8 cellular contexts compared by ENCODE assay signal in the genomic region with DNA sequence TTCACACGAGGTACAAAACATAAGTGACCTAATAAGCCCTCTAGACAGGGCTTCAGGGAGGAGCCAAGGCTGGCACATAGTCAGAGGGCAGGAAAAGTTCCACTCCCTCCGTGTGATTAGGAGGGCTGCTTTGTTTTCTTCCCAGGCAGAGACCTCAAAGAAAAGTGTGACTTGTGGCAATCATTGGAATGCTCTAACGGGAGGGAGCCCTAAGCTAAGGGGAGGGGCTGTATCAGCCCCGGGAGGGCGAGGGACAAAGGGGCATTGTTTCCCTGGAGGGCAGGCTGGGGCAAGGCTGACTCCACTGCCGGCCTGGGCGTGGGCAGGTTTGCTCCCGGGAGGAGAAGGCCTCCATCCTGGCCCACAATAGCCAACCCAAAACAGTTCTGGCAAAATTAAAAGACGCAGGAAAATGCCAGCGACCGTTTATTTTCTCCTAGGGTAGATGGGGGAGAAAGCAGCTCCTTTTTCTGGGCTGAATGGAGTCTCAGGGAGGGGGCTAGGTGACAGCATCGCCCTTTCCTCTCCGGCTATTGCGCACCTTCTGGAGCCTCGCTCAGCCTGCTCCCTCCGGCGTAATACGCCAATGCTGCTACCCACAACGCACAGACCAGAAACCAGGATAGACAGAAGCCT.
DNase-seq lines count a peak whose midpoint lies in the region; ATAC-seq, FAIRE-seq and TF ChIP-seq lines count a peak whose summit lies in the region.

No MANE protein-coding gene starts in this region.

- TF ChIP-seq RAD21 in H1 (IDR thresholded peaks at IDR 0.05 in 1 of 2, conservative IDR thresholded peaks at IDR 0.05 in 1 of 2; ENCODE audit: low read depth in 2 of 2, low read length in 2 of 2): peak in 1 of 2 experiments; percentile 15; a peak in 1 of 4 replicates

- no peak overlapping the region for H3K56ac ChIP-seq in H1 (replicated peaks; ENCODE audit: insufficient read length, low read depth, low read length)

- POLR2A ChIA-PET in H1 (lab: Charles Lee; ENCODE audit: partially characterized antibody): interaction anchor here (0.8 to 3.7 kb wide), 3 partner anchors 59 to 640 kb away, joined by 3 to 35 read pairs (median 4); a partner anchor contains a TSS

- H3K4me3 ChIP-seq in heart left ventricle (peak overlapping the region in 11 of 12 donors; percentile 45 to 92 (median 66)), H1 (ENCODE audit: extremely low read depth in 1 of 4, insufficient read depth in 2 of 4, low read depth in 3 of 4, low read length in 4 of 4) (peak overlapping the region; percentile 38 to 73 (median 60); a peak in 7 of 8 replicates), mucosa of descending colon (no peak overlapping the region), uterus (peak overlapping the region in 1 of 2 donors; percentile 56)

- H4K20me1 ChIP-seq in H1 (replicated peaks in 1 of 2; ENCODE audit: control insufficient read depth in 1 of 2, insufficient read depth in 2 of 2, low read length in 2 of 2): no peaks in the 10 kb centered on the region

- peak overlapping the region; percentile 38 for H4K8ac ChIP-seq in H1 (ENCODE audit: extremely low read depth, insufficient read depth, low read length)

- no peaks in the 10 kb centered on the region for H3K79me2 ChIP-seq in H1 (ENCODE audit: control insufficient read depth in 1 of 2, insufficient read depth in 2 of 2, low read length in 2 of 2)

- no peak overlapping the region for H3K4ac ChIP-seq in H1 (replicated peaks; ENCODE audit: insufficient read length, low read depth, low read length)

- no peak overlapping the region for H2BK120ac ChIP-seq in H1 (replicated peaks; ENCODE audit: low read depth, low read length)

- H3K9me3 ChIP-seq in heart left ventricle (no peaks in the 10 kb centered on the region), H1 (ENCODE audit: insufficient read depth in 2 of 2, low read depth in 1 of 2, low read length in 1 of 2) (no peaks in the 10 kb centered on the region), mucosa of descending colon (no peaks in the 10 kb centered on the region), uterus (no peaks in the 10 kb centered on the region)

- no peak overlapping the region for H2BK12ac ChIP-seq in H1 (ENCODE audit: low read depth, low read length)

- H4K5ac ChIP-seq in H1 (ENCODE audit: insufficient read length, low read depth, low read length): no peak overlapping the region

- FAIRE-seq in H1 (lab: Jason Lieb, UNC) (no peak), GM12892 (lab: Jason Lieb, UNC) (no peak)

- H3K27ac ChIP-seq in heart left ventricle: peak overlapping the region; percentile 60 to 99 (median 90)
- H3K27ac ChIP-seq in H1 (ENCODE audit: low read depth, low read length): no peak overlapping the region
- H3K27ac ChIP-seq in uterus: peak overlapping the region; percentile 94 to 95

- H3K79me1 ChIP-seq in H1 (ENCODE audit: low read depth, low read length): no peaks in the 10 kb centered on the region

- peak in 3 of 4 donors; percentile 18 to 35 (median 28) for ATAC-seq in heart left ventricle
- ATAC-seq in Right ventricle myocardium inferior: no peak
- ATAC-seq in mucosa of descending colon: peak; percentile 7

- H4K91ac ChIP-seq in H1 (replicated peaks; ENCODE audit: insufficient read length, low read length): peak overlapping the region; percentile 53

- H3K4me2 ChIP-seq in H1 (ENCODE audit: insufficient read depth in 1 of 2, low read depth in 2 of 2, low read length in 2 of 2): peak overlapping the region; percentile 95 to 98

- H2AK5ac ChIP-seq in H1 (ENCODE audit: low read depth, low read length): no peak overlapping the region

- no peak overlapping the region for H2BK15ac ChIP-seq in H1 (ENCODE audit: low read length)

- no peak overlapping the region for H2BK5ac ChIP-seq in H1 (ENCODE audit: low read depth, low read length)

- H2BK20ac ChIP-seq in H1 (ENCODE audit: low read length): no peak overlapping the region

- H3K23ac ChIP-seq in H1 (ENCODE audit: insufficient read length): no peak overlapping the region

- no peak overlapping the region; a peak in 2 of 7 replicates for H3K9ac ChIP-seq in H1 (replicated peaks in 1 of 4; ENCODE audit: extremely low read depth in 1 of 4, low read depth in 3 of 4, low read length in 3 of 4)

- no peak overlapping the region for H3K18ac ChIP-seq in H1 (ENCODE audit: extremely low read depth, low read length)

- CTCF ChIA-PET in H1 (lab: Charles Lee; ENCODE audit: partially characterized antibody): interaction anchor here (0.6 to 17.5 kb wide), 18 partner anchors 8 to 624 kb away, joined by 3 to 407 read pairs (median 6); a partner anchor contains a TSS

- TF ChIP-seq CTCF in heart left ventricle (IDR thresholded peaks at IDR 0.05) (no peak), H1 (IDR thresholded peaks at IDR 0.05; ENCODE audit: control extremely low read depth in 1 of 3, insufficient read depth in 1 of 3, low read depth in 1 of 3, low read length in 3 of 3) (0 out of 4 replicates have a peak, but pooled peaks of 1 of the 3 experiments have one; percentile 3), mucosa of descending colon (IDR thresholded peaks at IDR 0.05) (no peak), uterus (IDR thresholded peaks at IDR 0.05) (no peak)

- TF ChIP-seq POLR2A in heart left ventricle (IDR thresholded peaks at IDR 0.05) (no peak), H1 (IDR thresholded peaks at IDR 0.05; ENCODE audit: control extremely low read depth in 1 of 2, low read depth in 2 of 2, low read length in 2 of 2) (no peak), uterus (IDR thresholded peaks at IDR 0.05) (peak in 1 of 2 donors; percentile 14), GM12892 (IDR thresholded peaks at IDR 0.05; ENCODE audit: low read depth, low read length) (no peak)

- H3K27me3 ChIP-seq in heart left ventricle (no peaks in the 10 kb centered on the region), H1 (replicated peaks in 1 of 4; ENCODE audit: control insufficient read depth in 3 of 4, extremely low read depth in 1 of 4, insufficient read depth in 3 of 4, low read length in 3 of 4) (peaks cover 15 to 55% (median 41%) of the 10 kb centered on the region in 4 experiments), uterus (no peaks in the 10 kb centered on the region)

- intact Hi-C loops in heart left ventricle (cut with DNase I): loop anchor here (1.0 to 10.0 kb wide), 23 partner anchors 37 to 1275 kb away; a partner anchor contains a TSS
- intact Hi-C loops in Right ventricle myocardium inferior (cut with DNase I): loop anchor here (2.0 to 5.0 kb wide), 5 partner anchors 41 to 615 kb away; a partner anchor contains a TSS
- intact Hi-C loops in mucosa of descending colon (cut with DNase I, micrococcal nuclease): loop anchor here (5.0 kb wide), 3 partner anchors 82 to 613 kb away; a partner anchor contains a TSS
- intact Hi-C loops in uterus (cut with DNase I; ENCODE audit: low total_unique reads): loop anchor here (5.0 to 10.0 kb wide), 2 partner anchors 82 to 615 kb away; a partner anchor contains a TSS

- H3K14ac ChIP-seq in H1 (ENCODE audit: insufficient read length): no peak overlapping the region

- peak in 4 of 5 donors; percentile 42 to 75 (median 58) for DNase-seq in heart left ventricle
- DNase-seq in Right ventricle myocardium inferior (ENCODE audit: missing footprints): no peak
- peak in 1 of 2 experiments; percentile 56 for DNase-seq in H1 (ENCODE audit: low read depth in 1 of 2, low spot score in 2 of 2)
- DNase-seq in mucosa of descending colon: peak; percentile 24 to 66 (median 60)
- peak in 1 of 2 donors; percentile 40 for DNase-seq in uterus
- no peak for DNase-seq in GM12892 (ENCODE audit: insufficient read length)
- DNase-seq in stimulated activated CD4-positive, alpha-beta T cell treated with anti-CD3 and anti-CD28 coated beads, Interleukin-1b, Interleukin-23, amount 100 ng/mL, for 48 hours: no peak
- no peak for DNase-seq in AG20443 (ENCODE audit: low spot score)

- WGBS in heart left ventricle, 4 donors: 33 to 43% (median 36%) methylated on average over 19 of the region's 19 CpGs
- WGBS in H1 (ENCODE audit: extremely low coverage in 1 of 2, insufficient coverage in 1 of 2, insufficient read length in 1 of 2, insufficient replicate concordance in 2 of 2, low coverage in 1 of 2, low lambda C conversion rate in 2 of 2, missing lambda C conversion rate in 1 of 2), 2 experiments: 5% methylated on average over 19 of the region's 19 CpGs; no CpG with 5 or more reads in 1 of the 2 experiments

- H3K36me3 ChIP-seq in heart left ventricle (no peaks in the 10 kb centered on the region), H1 (ENCODE audit: control insufficient read depth in 2 of 4, insufficient read depth in 4 of 4, low read length in 3 of 4) (no peaks in the 10 kb centered on the region), mucosa of descending colon (ENCODE audit: low read depth) (no peaks in the 10 kb centered on the region), uterus (no peaks in the 10 kb centered on the region)

- peaks cover 15% of the 10 kb centered on the region; the same call in 1 of the 2 replicates for H3K23me2 ChIP-seq in H1 (ENCODE audit: low read depth, low read length)

- no peak for TF ChIP-seq EP300 in H1 (IDR thresholded peaks at IDR 0.05; ENCODE audit: borderline replicate concordance in 1 of 2, low read depth in 2 of 2, low read length in 2 of 2)

- no peak overlapping the region for H2AFZ ChIP-seq in H1 (ENCODE audit: low read length)

- H3K4me1 ChIP-seq in heart left ventricle: peaks cover 0 to 50% (median 17%) of the 10 kb centered on the region in 12 donors
- H3K4me1 ChIP-seq in H1 (replicated peaks in 1 of 4; ENCODE audit: control insufficient read depth in 3 of 4, insufficient read depth in 4 of 4, low read length in 3 of 4): peaks cover 3 to 5% (median 4%) of the 10 kb centered on the region in 4 experiments; a peak in 6 of 7 replicates
- H3K4me1 ChIP-seq in mucosa of descending colon (ENCODE audit: low read depth): peaks cover 6% of the 10 kb centered on the region
- H3K4me1 ChIP-seq in uterus: no peaks in the 10 kb centered on the region

TF ChIP-seq in H1, 55 proteins besides CTCF, POLR2A, EP300 and RAD21 (continues in another document):
- TF ChIP-seq, protein P1, sequence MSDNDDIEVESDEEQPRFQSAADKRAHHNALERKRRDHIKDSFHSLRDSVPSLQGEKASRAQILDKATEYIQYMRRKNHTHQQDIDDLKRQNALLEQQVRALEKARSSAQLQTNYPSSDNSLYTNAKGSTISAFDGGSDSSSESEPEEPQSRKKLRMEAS (IDR thresholded peaks at IDR 0.05): peak; percentile 32; the same call in 1 of the 2 replicates
- no peak for TF ChIP-seq POU5F1 (IDR thresholded peaks at IDR 0.05; ENCODE audit: low read depth, low read length)
- 0 out of 2 replicates have a peak, but pooled peaks have one; percentile 21 for TF ChIP-seq EGR1 (IDR thresholded peaks at IDR 0.05; ENCODE audit: borderline replicate concordance, low read depth, low read length)
- TF ChIP-seq TAF7 (optimal IDR thresholded peaks at IDR 0.05; ENCODE audit: borderline replicate concordance, low read depth, low read length): no peak
- TF ChIP-seq HDAC2 (IDR thresholded peaks at IDR 0.05; ENCODE audit: borderline replicate concordance in 1 of 2, low read depth in 2 of 2, low read length in 2 of 2): peak in 1 of 2 experiments; percentile 53; a peak in 1 of 4 replicates
- TF ChIP-seq CEBPB (IDR thresholded peaks at IDR 0.05; ENCODE audit: low read depth, low read length): no peak
- TF ChIP-seq GABPA (IDR thresholded peaks at IDR 0.05; ENCODE audit: borderline replicate concordance, insufficient read depth, low read length): no peak
- peak; percentile 52; the same call in 1 of the 2 replicates for TF ChIP-seq TEAD4 (IDR thresholded peaks at IDR 0.05; ENCODE audit: low read depth, low read length)

Comparison
In these comparisons a context has a peak if more than half of its experiments do, and no peak if none do; other contexts are left out.
1. DNase-seq: peak in heart left ventricle (4 of 5) and mucosa of descending colon (3 of 3); none in Right ventricle myocardium inferior (single experiment), GM12892 (single experiment), stimulated activated CD4-positive, alpha-beta T cell treated with anti-CD3 and anti-CD28 coated beads, Interleukin-1b, Interleukin-23, amount 100 ng/mL, for 48 hours (single experiment) and AG20443 (single experiment).